10 cellular contexts compared by ENCODE assay signal in genomic region chr2:165877565-165878550, GRCh38.
DNase-seq lines count a peak whose midpoint lies in the region; ATAC-seq and TF ChIP-seq lines count a peak whose summit lies in the region.
"Had no signal": no experiment of that assay in that cellular context is flagged by ENCODE, and none has a peak within 500 bp of the region (broad histone marks: within the 10 kb centered on the region; RNA-seq: fewer than 3 reads in every experiment).

No MANE protein-coding gene starts in this region.

- POLR2A ChIA-PET in activated CD8-positive, alpha-beta T cell treated with anti-CD3 and anti-CD28 coated beads for 36 hours (lab: Charles Lee) = no interaction called here
- POLR2A ChIA-PET in activated CD8-positive, alpha-beta T cell treated with anti-CD3 and anti-CD28 coated beads, Interleukin-2, amount 10 ng/mL, durations not matched to agents 7 days and 5 days (lab: Charles Lee) = no interaction called here
- POLR2A ChIA-PET in RWPE1 (lab: Yijun Ruan, JAX; ENCODE audit: low non-redundant PET) = no interaction called here

- DNase-seq in activated CD8-positive, alpha-beta T cell treated with anti-CD3 and anti-CD28 coated beads for 36 hours = peak; percentile 17
- no peak for DNase-seq in activated CD8-positive, alpha-beta T cell treated with anti-CD3 and anti-CD28 coated beads, Interleukin-2, amount 10 ng/mL, durations not matched to agents 7 days and 5 days
- DNase-seq in RPMI7951 (ENCODE audit: low read depth) (peak; percentile 9), skeletal muscle cell (ENCODE audit: low read depth) (peak; percentile 41), brain microvascular endothelial cell (no peak), GM13977 (ENCODE audit: low spot score) (no peak), RWPE1 (ENCODE audit: low spot score) (no peak)

- H3K4me3 Mint-ChIP-seq in activated CD8-positive, alpha-beta T cell treated with anti-CD3 and anti-CD28 coated beads for 36 hours = no peak overlapping the region
- H3K4me3 Mint-ChIP-seq in activated CD8-positive, alpha-beta T cell treated with anti-CD3 and anti-CD28 coated beads, Interleukin-2, amount 10 ng/mL, durations not matched to agents 7 days and 5 days = no peak overlapping the region

- CTCF ChIA-PET in activated CD8-positive, alpha-beta T cell treated with anti-CD3 and anti-CD28 coated beads for 36 hours (lab: Charles Lee) = no interaction called here
- CTCF ChIA-PET in activated CD8-positive, alpha-beta T cell treated with anti-CD3 and anti-CD28 coated beads, Interleukin-2, amount 10 ng/mL, durations not matched to agents 7 days and 5 days (lab: Charles Lee) = no interaction called here
- CTCF ChIA-PET in RWPE1 (lab: Yijun Ruan, JAX) = no interaction called here

- no peak for TF ChIP-seq CTCF in activated CD8-positive, alpha-beta T cell treated with anti-CD3 and anti-CD28 coated beads for 36 hours (IDR thresholded peaks at IDR 0.05)
- TF ChIP-seq CTCF in brain microvascular endothelial cell (IDR thresholded peaks at IDR 0.05; ENCODE audit: low read depth, low read length, missing control alignments) (no peak), GM13977 (IDR thresholded peaks at IDR 0.05; ENCODE audit: extremely low read depth, insufficient read depth, missing control alignments) (no peak), RWPE1 (conservative IDR thresholded peaks at IDR 0.05; ENCODE audit: low read depth) (no peak)

- no peaks in the 10 kb centered on the region for H3K27me3 Mint-ChIP-seq in activated CD8-positive, alpha-beta T cell treated with anti-CD3 and anti-CD28 coated beads for 36 hours
- no peaks in the 10 kb centered on the region for H3K27me3 Mint-ChIP-seq in activated CD8-positive, alpha-beta T cell treated with anti-CD3 and anti-CD28 coated beads, Interleukin-2, amount 10 ng/mL, durations not matched to agents 7 days and 5 days (ENCODE audit: low read depth)

- in situ Hi-C loops in brain microvascular endothelial cell (cut with HindIII; ENCODE audit: low pct_ligation_motif_present, low sequenced_read_pairs) = no loop called here
- in situ Hi-C loops in GM13977 (cut with MboI; ENCODE audit: low pct_unique_long_range_greater_than_20kb, low sequenced_read_pairs, unreplicated experiment) = loop anchor here (10.0 kb wide), 1 partner anchor 463 kb away; no protein-coding TSS in a partner anchor

- H3K27ac Mint-ChIP-seq in activated CD8-positive, alpha-beta T cell treated with anti-CD3 and anti-CD28 coated beads for 36 hours = no peak overlapping the region
- H3K27ac Mint-ChIP-seq in activated CD8-positive, alpha-beta T cell treated with anti-CD3 and anti-CD28 coated beads, Interleukin-2, amount 10 ng/mL, durations not matched to agents 7 days and 5 days = no peak overlapping the region

- peaks cover 12% of the 10 kb centered on the region for H3K36me3 Mint-ChIP-seq in activated CD8-positive, alpha-beta T cell treated with anti-CD3 and anti-CD28 coated beads for 36 hours (ENCODE audit: low read depth)
- peaks cover 18% of the 10 kb centered on the region for H3K36me3 Mint-ChIP-seq in activated CD8-positive, alpha-beta T cell treated with anti-CD3 and anti-CD28 coated beads, Interleukin-2, amount 10 ng/mL, durations not matched to agents 7 days and 5 days (ENCODE audit: low read depth)

- H3K36me3 ChIP-seq in brain microvascular endothelial cell (replicated peaks) = no peaks in the 10 kb centered on the region

- no peaks in the 10 kb centered on the region for H3K27me3 ChIP-seq in brain microvascular endothelial cell (replicated peaks)
- H3K27me3 ChIP-seq: BLaER1 had no signal

- H3K4me1 Mint-ChIP-seq in activated CD8-positive, alpha-beta T cell treated with anti-CD3 and anti-CD28 coated beads for 36 hours (ENCODE audit: low read depth) = peaks cover 23% of the 10 kb centered on the region
- peaks cover 21% of the 10 kb centered on the region for H3K4me1 Mint-ChIP-seq in activated CD8-positive, alpha-beta T cell treated with anti-CD3 and anti-CD28 coated beads, Interleukin-2, amount 10 ng/mL, durations not matched to agents 7 days and 5 days (ENCODE audit: low read depth)

- no peaks in the 10 kb centered on the region for H3K9me3 Mint-ChIP-seq in activated CD8-positive, alpha-beta T cell treated with anti-CD3 and anti-CD28 coated beads for 36 hours
- no peaks in the 10 kb centered on the region for H3K9me3 Mint-ChIP-seq in activated CD8-positive, alpha-beta T cell treated with anti-CD3 and anti-CD28 coated beads, Interleukin-2, amount 10 ng/mL, durations not matched to agents 7 days and 5 days (ENCODE audit: insufficient read depth)

- peak; percentile 55 for ATAC-seq in activated CD8-positive, alpha-beta T cell treated with anti-CD3 and anti-CD28 coated beads for 36 hours
- no peak for ATAC-seq in activated CD8-positive, alpha-beta T cell treated with anti-CD3 and anti-CD28 coated beads, Interleukin-2, amount 10 ng/mL, durations not matched to agents 7 days and 5 days
- peak; percentile 50 for ATAC-seq in HG02840 (IDR thresholded peaks at IDR 0.05; ENCODE audit: low FRiP score, unreplicated experiment)

- H3K4me3 ChIP-seq in skeletal muscle cell (ENCODE audit: low read depth, low read length) (no peak overlapping the region), brain microvascular endothelial cell (ENCODE audit: low read depth, low read length) (no peak overlapping the region)
- H3K4me3 ChIP-seq: BLaER1, skin epidermis had no signal

- intact Hi-C loops in activated CD8-positive, alpha-beta T cell treated with anti-CD3 and anti-CD28 coated beads for 36 hours (cut with micrococcal nuclease) = no loop called here

- H3K27ac ChIP-seq in brain microvascular endothelial cell (no peak overlapping the region), RWPE1 (no peak overlapping the region)
- H3K27ac ChIP-seq: BLaER1 had no signal

Comparison
In these comparisons a context has a peak if more than half of its experiments do, and no peak if none do; other contexts are left out.
1. DNase-seq: peak in activated CD8-positive, alpha-beta T cell treated with anti-CD3 and anti-CD28 coated beads for 36 hours (single experiment), RPMI7951 (single experiment) and skeletal muscle cell (single experiment); none in activated CD8-positive, alpha-beta T cell treated with anti-CD3 and anti-CD28 coated beads, Interleukin-2, amount 10 ng/mL, durations not matched to agents 7 days and 5 days (single experiment), brain microvascular endothelial cell (single experiment), GM13977 (single experiment) and RWPE1 (single experiment).